Comparison of ENCODE assay signal across 11 cellular contexts in the genomic region with DNA sequence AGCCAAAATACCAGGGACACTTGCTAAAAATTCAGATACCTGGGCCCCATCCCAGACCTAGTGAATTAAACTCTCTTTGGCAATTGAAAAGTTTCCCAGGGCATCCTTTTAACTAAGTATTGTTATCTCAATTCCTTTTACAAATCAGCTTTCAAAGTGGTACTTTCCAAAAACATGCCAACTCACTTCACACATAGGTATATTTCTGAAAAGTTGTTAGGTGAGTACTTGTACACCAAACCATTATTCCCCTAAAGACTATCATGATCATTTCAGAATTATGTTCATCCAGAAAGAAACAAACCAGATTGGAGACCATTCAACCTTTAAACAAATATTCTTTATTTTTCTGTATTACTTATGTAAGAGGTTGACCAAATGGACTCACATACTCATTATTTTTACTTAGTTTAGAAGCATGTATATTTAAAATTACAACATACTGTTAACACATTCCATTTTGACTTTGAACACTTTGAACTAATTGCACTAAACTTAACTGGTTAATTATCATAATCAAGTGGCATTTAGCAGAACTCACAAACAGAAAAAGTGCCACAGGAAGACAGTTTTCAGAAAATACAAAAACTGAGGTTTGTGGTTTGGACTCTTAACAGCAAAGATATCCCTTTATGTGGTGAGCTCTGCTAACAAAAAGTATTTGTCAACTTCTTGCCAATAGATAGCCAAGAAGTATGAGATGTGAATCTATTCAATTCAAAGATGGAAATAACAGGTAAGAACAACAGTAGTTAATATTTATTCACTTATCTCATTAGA. TPM values are rescaled to one million over a fixed set of nuclear protein-coding genes. Genes with fewer than 3 reads are reported as not detected.
A peak's percentile ranks its signal among the peaks of the same experiment; 100 is the strongest.
DNase-seq lines count a peak whose midpoint lies in the region; ATAC-seq, FAIRE-seq and TF ChIP-seq lines count a peak whose summit lies in the region.
"Had no signal": no experiment of that assay in that cellular context is flagged by ENCODE, and none has a peak within 500 bp of the region (broad histone marks: within the 10 kb centered on the region; RNA-seq: fewer than 3 reads in every experiment).

No MANE protein-coding gene starts in this region.

- FAIRE-seq in GM12891 (lab: Jason Lieb, UNC) = peak; percentile 5

- H3K27ac Mint-ChIP-seq in chondrocyte (ENCODE audit: unreplicated experiment) = no peak overlapping the region

- in situ Hi-C loops in astrocyte of the cerebellum (cut with HindIII; ENCODE audit: low sequenced_read_pairs) = no loop called here

- no peaks in the 10 kb centered on the region for H3K27me3 Mint-ChIP-seq in chondrocyte (ENCODE audit: low read depth)

- H3K36me3 Mint-ChIP-seq in chondrocyte (ENCODE audit: low read depth) = no peaks in the 10 kb centered on the region

- TF ChIP-seq POLR2A in GM12891 (IDR thresholded peaks at IDR 0.05; ENCODE audit: low read depth, low read length) = no peak

- peak; percentile 83 for ATAC-seq in GM19467 (IDR thresholded peaks at IDR 0.05; ENCODE audit: unreplicated experiment)
- ATAC-seq in HG03103 (IDR thresholded peaks at IDR 0.05; ENCODE audit: low read depth, unreplicated experiment) = peak; percentile 80
- no peak for ATAC-seq in Right ventricle myocardium inferior

- TF ChIP-seq CTCF in astrocyte of the cerebellum (IDR thresholded peaks at IDR 0.05; ENCODE audit: low read depth, low read length, missing control alignments) (no peak), chondrocyte (IDR thresholded peaks at IDR 0.05) (no peak)

- DNase-seq in GM12891 (ENCODE audit: insufficient read length, low spot score) = no peak
- DNase-seq in astrocyte of the cerebellum (ENCODE audit: low read depth) = peak; percentile 44
- DNase-seq in HUDEP-2 (lab: John Stamatoyannopoulos, UW; ENCODE audit: unreplicated experiment in 76 of 76) = no peak
- DNase-seq in Right ventricle myocardium inferior (ENCODE audit: missing footprints) = no peak
- no peak for DNase-seq in chondrocyte (ENCODE audit: low spot score)
- DNase-seq in NCI-H2196 (lab: John Stamatoyannopoulos, UW; ENCODE audit: unreplicated experiment) = no peak
- DNase-seq: erythroblast; Peyer's patch; stimulated activated CD4-positive, alpha-beta T cell treated with anti-CD3 and anti-CD28 coated beads, Interleukin-4, amount 100 ng/mL, for 4 hours had no signal

- intact Hi-C loops in Right ventricle myocardium inferior (cut with DNase I) = no loop called here

- no peaks in the 10 kb centered on the region for H3K9me3 Mint-ChIP-seq in chondrocyte (ENCODE audit: low read depth)

- no peak overlapping the region for H3K4me3 ChIP-seq in astrocyte of the cerebellum (ENCODE audit: low read depth, low read length)
- H3K4me3 ChIP-seq: Peyer's patch had no signal

- H3K4me3 Mint-ChIP-seq in chondrocyte (ENCODE audit: unreplicated experiment) = no peak overlapping the region

- peaks cover 4% of the 10 kb centered on the region for H3K4me1 Mint-ChIP-seq in chondrocyte (ENCODE audit: low read depth)

TF ChIP-seq in GM12891, 5 proteins besides CTCF, POLR2A, EP300 and RAD21:
- no peak for TF ChIP-seq POLR2AphosphoS5 (IDR thresholded peaks at IDR 0.05; ENCODE audit: low read depth, low read length)
- no peak for TF ChIP-seq TAF1 (IDR thresholded peaks at IDR 0.05; ENCODE audit: low read depth, low read length)
- no peak for TF ChIP-seq POU2F2 (IDR thresholded peaks at IDR 0.05; ENCODE audit: low read depth, low read length)
- TF ChIP-seq PAX5 (IDR thresholded peaks at IDR 0.05; ENCODE audit: insufficient read depth, low read length, severe bottlenecking) = no peak
- no peak for TF ChIP-seq SPI1 (IDR thresholded peaks at IDR 0.05; ENCODE audit: low read depth, low read length)

RNA-seq across cellular contexts. Expression of a gene that starts 40.7 kb away (rescaled TPM):
- polyA plus RNA-seq in GM12891 (2012; ENCODE audit: low read depth, missing spikeins) = 0.21 TPM
- total RNA-seq in Right ventricle myocardium inferior (2.2 TPM), chondrocyte (3.4 to 8.0 TPM (median 4.1 TPM) in 3 replicates)

RNA-seq across cellular contexts. Expression of a gene that starts 40.8 kb away (rescaled TPM):
- 3.0 TPM for polyA plus RNA-seq in GM12891 (2012; ENCODE audit: low read depth, missing spikeins)
- 7.4 TPM for total RNA-seq in Right ventricle myocardium inferior
- total RNA-seq in chondrocyte = 2.6 to 5.4 TPM (median 3.9 TPM) in 3 replicates
